In genomic region chr17:3004925-3005324, GRCh38 we compare ENCODE assay signal across 11 cellular contexts. TPM values are rescaled to one million over a fixed set of nuclear protein-coding genes. Genes with fewer than 3 reads are reported as not detected.
DNase-seq lines count a peak whose midpoint lies in the region; ATAC-seq, FAIRE-seq and TF ChIP-seq lines count a peak whose summit lies in the region.
"Had no signal": no experiment of that assay in that cellular context is flagged by ENCODE, and none has a peak within 500 bp of the region (broad histone marks: within the 10 kb centered on the region; RNA-seq: fewer than 3 reads in every experiment).

No MANE protein-coding gene starts in this region.

- no peak for TF ChIP-seq CTCF in lung (IDR thresholded peaks at IDR 0.05; ENCODE audit: control extremely low read depth, extremely low read depth)

- H3K27me3 ChIP-seq in adipocyte (replicated peaks; ENCODE audit: control insufficient read depth, insufficient read depth, low read length) (peaks cover 5% of the 10 kb centered on the region), lung (ENCODE audit: control insufficient read depth, insufficient read depth) (no peaks in the 10 kb centered on the region)

- H3K4me3 ChIP-seq in adipocyte (ENCODE audit: low read length) (peak overlapping the region; percentile 67), lung (no peak overlapping the region)

- no peaks in the 10 kb centered on the region for H3K9me3 ChIP-seq in adipocyte (ENCODE audit: control insufficient read depth, low read length)
- H3K9me3 ChIP-seq in lung (ENCODE audit: control insufficient read depth in 2 of 2, insufficient read depth in 1 of 2, low read length in 1 of 2) = no peaks in the 10 kb centered on the region

- peaks cover 9% of the 10 kb centered on the region for H3K4me1 ChIP-seq in adipocyte (ENCODE audit: control insufficient read depth, insufficient read depth, low read length)
- H3K4me1 ChIP-seq in lung (ENCODE audit: control insufficient read depth in 2 of 2, insufficient read depth in 2 of 2, low read length in 2 of 2) = peaks cover 0 to 12% of the 10 kb centered on the region in 2 donors

- no peak for ATAC-seq in lung (ENCODE audit: insufficient read depth, low FRiP score)

- 70 to 79% methylated on average over 13 of the region's 13 CpGs for WGBS in lung, 2 donors

- H3K27ac ChIP-seq in lung (ENCODE audit: low read depth in 1 of 2, low read length in 1 of 2) (peak overlapping the region; percentile 81 to 86), temporal lobe (ENCODE audit: low read depth, low read length) (peak overlapping the region; percentile 72)

- no peak overlapping the region for H3K9ac ChIP-seq in adipocyte (ENCODE audit: low read length)

- FAIRE-seq in GM19239 (lab: Jason Lieb, UNC) = no peak

- H3K36me3 ChIP-seq in adipocyte (ENCODE audit: control insufficient read depth, insufficient read depth, low read length, severe bottlenecking) = no peaks in the 10 kb centered on the region
- peaks cover 0 to 6% of the 10 kb centered on the region in 2 donors for H3K36me3 ChIP-seq in lung (ENCODE audit: control insufficient read depth in 2 of 2, insufficient read depth in 2 of 2, low read length in 2 of 2)

- DNase-seq in SIG-M5 treated with dmso at 0.1 percent for 504 hours (lab: John Stamatoyannopoulos, UW; ENCODE audit: unreplicated experiment) (peak; percentile 57), SIG-M5 (lab: John Stamatoyannopoulos, UW) (no peak), adipocyte (ENCODE audit: low read depth) (no peak), lung (ENCODE audit: low spot score) (peak; percentile 53), NCI-H2081 treated with DMSO at 0.1 percent for 48 hours (lab: John Stamatoyannopoulos, UW) (no peak), GM19238 (ENCODE audit: insufficient read length, low spot score) (no peak), GM19239 (ENCODE audit: insufficient read length, low spot score) (no peak)
- DNase-seq: RPMI8226 had no signal

RNA-seq across cellular contexts. Expression of gene OR1D5, which starts 58.5 kb away (rescaled TPM):
- total RNA-seq in lung = not detected
- polyA plus RNA-seq in lung = not detected
- total RNA-seq in temporal lobe = not detected
- total RNA-seq: activated naive CD4-positive, alpha-beta T cell treated with anti-CD3 and anti-CD28 coated beads, Interleukin-2, amount 50 U/mL, for 72 hours had no signal
- polyA plus RNA-seq: BJ had no signal

Comparison
In these comparisons a context has a peak if more than half of its experiments do, and no peak if none do; other contexts are left out.
1. DNase-seq: peak in SIG-M5 treated with dmso at 0.1 percent for 504 hours (single experiment) and lung (single experiment); none in SIG-M5 (single experiment), adipocyte (single experiment), NCI-H2081 treated with DMSO at 0.1 percent for 48 hours (single experiment), GM19238 (single experiment) and GM19239 (single experiment).